ENCODE assay signal across 26 cellular contexts in genomic region chr17:36675786-36676185, GRCh38.
DNase-seq lines count a peak whose midpoint lies in the region; ATAC-seq, FAIRE-seq and TF ChIP-seq lines count a peak whose summit lies in the region.
"Had no signal": no experiment of that assay in that cellular context is flagged by ENCODE, and none has a peak within 500 bp of the region (broad histone marks: within the 10 kb centered on the region; RNA-seq: fewer than 3 reads in every experiment).

No MANE protein-coding gene starts in this region.

- H3K4me1 ChIP-seq in CD8-positive, alpha-beta memory T cell (ENCODE audit: insufficient read depth, low read length): peaks cover 31% of the 10 kb centered on the region
- H3K4me1 ChIP-seq in H1 (replicated peaks in 1 of 4; ENCODE audit: control insufficient read depth in 3 of 4, insufficient read depth in 4 of 4, low read length in 3 of 4) (peaks cover 0 to 5% (median 2%) of the 10 kb centered on the region in 4 experiments; a peak in 3 of 7 replicates), mammary epithelial cell (ENCODE audit: insufficient read depth, low read length) (no peaks in the 10 kb centered on the region)
- H3K4me1 ChIP-seq: A549, adrenal gland, left lung, testis had no signal

- TF ChIP-seq CTCF in H1 (IDR thresholded peaks at IDR 0.05; ENCODE audit: control extremely low read depth in 1 of 3, insufficient read depth in 1 of 3, low read depth in 1 of 3, low read length in 3 of 3): no peak
- no peak for TF ChIP-seq CTCF in mammary epithelial cell (conservative IDR thresholded peaks at IDR 0.05 in 1 of 2, IDR thresholded peaks at IDR 0.05 in 1 of 2; ENCODE audit: extremely low read depth in 1 of 2, insufficient read depth in 1 of 2, low read depth in 1 of 2, low read length in 2 of 2)
- TF ChIP-seq CTCF in WERI-Rb-1 (IDR thresholded peaks at IDR 0.05; ENCODE audit: low read depth, low read length): no peak

- H2AK5ac ChIP-seq in H1 (ENCODE audit: low read depth, low read length): no peak overlapping the region

- H2BK120ac ChIP-seq in H1 (replicated peaks; ENCODE audit: low read depth, low read length): no peak overlapping the region

- TF ChIP-seq RAD21 in H1 (IDR thresholded peaks at IDR 0.05 in 1 of 2, conservative IDR thresholded peaks at IDR 0.05 in 1 of 2; ENCODE audit: low read depth in 2 of 2, low read length in 2 of 2): no peak

- no TSS peak for BruUV-seq in mammary epithelial cell (replicated peaks; lab: Mats Ljungman, UMichigan)

- intact Hi-C loops in mammary epithelial cell (cut with micrococcal nuclease): no loop called here

- 81% methylated on average over 2 of the region's 2 CpGs; no CpG with 5 or more reads in 1 of the 2 experiments for WGBS in H1 (ENCODE audit: extremely low coverage in 1 of 2, insufficient coverage in 1 of 2, insufficient read length in 1 of 2, insufficient replicate concordance in 2 of 2, low coverage in 1 of 2, low lambda C conversion rate in 2 of 2, missing lambda C conversion rate in 1 of 2), 2 experiments
- WGBS in mammary epithelial cell (ENCODE audit: low coverage, missing lambda C conversion rate): 70% methylated on average over 2 of the region's 2 CpGs

- H3K27ac ChIP-seq in CD8-positive, alpha-beta memory T cell (ENCODE audit: low read depth, low read length): no peak overlapping the region
- H3K27ac ChIP-seq in H1 (ENCODE audit: low read depth, low read length): no peak overlapping the region
- H3K27ac ChIP-seq in mammary epithelial cell (ENCODE audit: insufficient read depth, low read depth, low read length): no peak overlapping the region
- H3K27ac ChIP-seq in WERI-Rb-1: no peak overlapping the region
- H3K27ac ChIP-seq: A549, adrenal gland, brain microvascular endothelial cell, left lung, testis, VCaP had no signal

- H3K9me3 Mint-ChIP-seq in activated CD4-positive, alpha-beta T cell treated with anti-CD3 and anti-CD28 coated beads, Interleukin-2, amount 10 ng/mL, durations not matched to agents 7 days and 5 days: no peaks in the 10 kb centered on the region
- no peaks in the 10 kb centered on the region for H3K9me3 Mint-ChIP-seq in CD8-positive, alpha-beta memory T cell
- H3K9me3 Mint-ChIP-seq: naive B cell had no signal

- CTCF ChIA-PET in activated CD4-positive, alpha-beta T cell treated with anti-CD3 and anti-CD28 coated beads, Interleukin-2, amount 10 ng/mL, durations not matched to agents 7 days and 5 days (lab: Charles Lee): interaction anchor here (0.5 to 1.0 kb wide), 3 partner anchors 73 to 506 kb away, joined by 3 to 4 read pairs (median 3); no protein-coding TSS in a partner anchor
- CTCF ChIA-PET in CD8-positive, alpha-beta memory T cell (lab: Charles Lee): interaction anchor here (0.7 to 1.3 kb wide), 3 partner anchors 21 to 75 kb away, joined by 3 read pairs; partner anchors contain the start of gene MRM1
- CTCF ChIA-PET in H1 (lab: Charles Lee; ENCODE audit: partially characterized antibody): interaction anchor here (0.6 to 2.4 kb wide), 6 partner anchors 11 to 61 kb away, joined by 3 to 9 read pairs (median 4); no protein-coding TSS in a partner anchor
- CTCF ChIA-PET in mammary epithelial cell (lab: Charles Lee; ENCODE audit: low non-redundant PET): no interaction called here

- TF ChIP-seq EP300 in H1 (IDR thresholded peaks at IDR 0.05; ENCODE audit: borderline replicate concordance in 1 of 2, low read depth in 2 of 2, low read length in 2 of 2): no peak

- no peak for FAIRE-seq in H1 (lab: Jason Lieb, UNC)
- FAIRE-seq: A549, GM12878, urothelium cell line had no signal

- no peak overlapping the region for H3K23ac ChIP-seq in H1 (ENCODE audit: insufficient read length)

- no peaks in the 10 kb centered on the region for H3K27me3 ChIP-seq in CD8-positive, alpha-beta memory T cell (ENCODE audit: insufficient read depth, low read length, poor library complexity, severe bottlenecking)
- H3K27me3 ChIP-seq in H1 (replicated peaks in 1 of 4; ENCODE audit: control insufficient read depth in 3 of 4, extremely low read depth in 1 of 4, insufficient read depth in 3 of 4, low read length in 3 of 4): no peaks in the 10 kb centered on the region
- no peaks in the 10 kb centered on the region for H3K27me3 ChIP-seq in mammary epithelial cell (ENCODE audit: insufficient read depth, low read length)
- no peaks in the 10 kb centered on the region for H3K27me3 ChIP-seq in WERI-Rb-1 (ENCODE audit: insufficient read depth, low read depth, severe bottlenecking)
- H3K27me3 ChIP-seq: adrenal gland, brain microvascular endothelial cell, testis had no signal

- H3K23me2 ChIP-seq in H1 (ENCODE audit: low read depth, low read length): no peaks in the 10 kb centered on the region

- H2AFZ ChIP-seq in H1 (ENCODE audit: low read length): no peak overlapping the region
- H2AFZ ChIP-seq in mammary epithelial cell (ENCODE audit: low read depth, low read length): no peak overlapping the region

- TF ChIP-seq POLR2A in H1 (IDR thresholded peaks at IDR 0.05; ENCODE audit: control extremely low read depth in 1 of 2, low read depth in 2 of 2, low read length in 2 of 2): no peak

- peak; percentile 42 for DNase-seq in activated CD4-positive, alpha-beta T cell treated with anti-CD3 and anti-CD28 coated beads, Interleukin-2, amount 10 ng/mL, durations not matched to agents 7 days and 5 days
- no peak for DNase-seq in activated CD4-positive, alpha-beta T cell treated with anti-CD3 and anti-CD28 coated beads for 4 hours
- no peak for DNase-seq in CD8-positive, alpha-beta memory T cell
- DNase-seq in T-helper 17 cell: no peak
- no peak for DNase-seq in H1 (ENCODE audit: low read depth in 1 of 2, low spot score in 2 of 2)
- DNase-seq in mammary epithelial cell: no peak
- no peak for DNase-seq in glomerular visceral epithelial cell (ENCODE audit: extremely low spot score)
- no peak for DNase-seq in WERI-Rb-1
- DNase-seq: adrenal gland, brain microvascular endothelial cell, Calu3, foreskin melanocyte, hippocampal formation, KBM-7, left lung, naive B cell, NCI-H187, NCI-H526, testis had no signal

- POLR2A ChIA-PET in activated CD4-positive, alpha-beta T cell treated with anti-CD3 and anti-CD28 coated beads, Interleukin-2, amount 10 ng/mL, durations not matched to agents 7 days and 5 days (lab: Charles Lee): no interaction called here
- POLR2A ChIA-PET in CD8-positive, alpha-beta memory T cell (lab: Charles Lee): no interaction called here
- POLR2A ChIA-PET in H1 (lab: Charles Lee; ENCODE audit: partially characterized antibody): interaction anchor here (0.8 to 1.0 kb wide), 3 partner anchors 16 to 684 kb away, joined by 3 read pairs; no protein-coding TSS in a partner anchor

- no peaks in the 10 kb centered on the region for H4K20me1 ChIP-seq in H1 (replicated peaks in 1 of 2; ENCODE audit: control insufficient read depth in 1 of 2, insufficient read depth in 2 of 2, low read length in 2 of 2)
- H4K20me1 ChIP-seq in mammary epithelial cell (ENCODE audit: insufficient read depth, low read length): no peaks in the 10 kb centered on the region

- peak overlapping the region; percentile 34 for H3K4me3 ChIP-seq in CD8-positive, alpha-beta memory T cell (ENCODE audit: low read length)
- H3K4me3 ChIP-seq in H1 (ENCODE audit: extremely low read depth in 1 of 4, insufficient read depth in 2 of 4, low read depth in 3 of 4, low read length in 4 of 4) (no peak overlapping the region), mammary epithelial cell (replicated peaks in 1 of 3; ENCODE audit: insufficient read depth in 1 of 3, low read depth in 2 of 3, low read length in 3 of 3) (no peak overlapping the region), WERI-Rb-1 (ENCODE audit: low read depth, low read length) (no peak overlapping the region)
- H3K4me3 ChIP-seq: A549, adrenal gland, GM12878, left lung, smooth muscle cell, testis had no signal

- H3K9me3 ChIP-seq in CD8-positive, alpha-beta memory T cell (ENCODE audit: low read length): no peaks in the 10 kb centered on the region
- H3K9me3 ChIP-seq in T-helper 17 cell (ENCODE audit: control insufficient read depth, low read length, poor library complexity, severe bottlenecking) (no peaks in the 10 kb centered on the region), H1 (ENCODE audit: insufficient read depth in 2 of 2, low read depth in 1 of 2, low read length in 1 of 2) (no peaks in the 10 kb centered on the region), mammary epithelial cell (replicated peaks; ENCODE audit: insufficient read depth, low read length) (no peaks in the 10 kb centered on the region), WERI-Rb-1 (ENCODE audit: severe bottlenecking) (no peaks in the 10 kb centered on the region)
- H3K9me3 ChIP-seq: A549, adrenal gland, left lung, testis had no signal

- no peaks in the 10 kb centered on the region; the same call in 1 of the 2 replicates for H3K79me1 ChIP-seq in H1 (ENCODE audit: low read depth, low read length)

- H3K36me3 ChIP-seq in CD8-positive, alpha-beta memory T cell (ENCODE audit: insufficient read depth, low read length): no peaks in the 10 kb centered on the region
- H3K36me3 ChIP-seq in H1 (ENCODE audit: control insufficient read depth in 2 of 4, insufficient read depth in 4 of 4, low read length in 3 of 4) (no peaks in the 10 kb centered on the region), mammary epithelial cell (ENCODE audit: insufficient read depth, low read length) (no peaks in the 10 kb centered on the region), WERI-Rb-1 (no peaks in the 10 kb centered on the region)
- H3K36me3 ChIP-seq: adrenal gland, brain microvascular endothelial cell, left lung had no signal

- H3K4me3 Mint-ChIP-seq in activated CD4-positive, alpha-beta T cell treated with anti-CD3 and anti-CD28 coated beads, Interleukin-2, amount 10 ng/mL, durations not matched to agents 7 days and 5 days: peak overlapping the region; percentile 47
- peak overlapping the region in 6 of 7 donors; percentile 70 to 85 (median 74) for H3K4me3 Mint-ChIP-seq in CD8-positive, alpha-beta memory T cell
- H3K4me3 Mint-ChIP-seq in T-helper 17 cell: peak overlapping the region; percentile 66
- H3K4me3 Mint-ChIP-seq: B cell had no signal

- no peak overlapping the region for H2BK12ac ChIP-seq in H1 (ENCODE audit: low read depth, low read length)

- 0 out of 2 replicates have a peak overlapping the region, but pooled peaks have one; percentile 46 for H2BK15ac ChIP-seq in H1 (ENCODE audit: low read length)

- peaks cover 56% of the 10 kb centered on the region for H3K4me1 Mint-ChIP-seq in activated CD4-positive, alpha-beta T cell treated with anti-CD3 and anti-CD28 coated beads, Interleukin-2, amount 10 ng/mL, durations not matched to agents 7 days and 5 days
- H3K4me1 Mint-ChIP-seq in CD8-positive, alpha-beta memory T cell: peaks cover 39 to 53% (median 49%) of the 10 kb centered on the region in 3 donors
- peaks cover 43% of the 10 kb centered on the region for H3K4me1 Mint-ChIP-seq in T-helper 17 cell

- no peak overlapping the region for H4K5ac ChIP-seq in H1 (ENCODE audit: insufficient read length, low read depth, low read length)

- dilution Hi-C loops in mammary epithelial cell (cut with HindIII; ENCODE audit: low sequenced_read_pairs): no loop called here

- no peak overlapping the region for H3K14ac ChIP-seq in H1 (ENCODE audit: insufficient read length)

- H3K79me2 ChIP-seq in H1 (ENCODE audit: control insufficient read depth in 1 of 2, insufficient read depth in 2 of 2, low read length in 2 of 2): no peaks in the 10 kb centered on the region
- H3K79me2 ChIP-seq in mammary epithelial cell (ENCODE audit: insufficient read depth, low read length): no peaks in the 10 kb centered on the region

- H3K36me3 Mint-ChIP-seq in activated CD4-positive, alpha-beta T cell treated with anti-CD3 and anti-CD28 coated beads, Interleukin-2, amount 10 ng/mL, durations not matched to agents 7 days and 5 days (ENCODE audit: low read depth): peaks cover 3% of the 10 kb centered on the region
- H3K36me3 Mint-ChIP-seq in CD8-positive, alpha-beta memory T cell: no peaks in the 10 kb centered on the region
- no peaks in the 10 kb centered on the region for H3K36me3 Mint-ChIP-seq in T-helper 17 cell (ENCODE audit: low read depth)
- H3K36me3 Mint-ChIP-seq: naive B cell had no signal

- H2BK20ac ChIP-seq in H1 (ENCODE audit: low read length): no peak overlapping the region

- no peak for ATAC-seq in T-helper 17 cell
- ATAC-seq: A549, esophagus mucosa had no signal

- no peak overlapping the region for H4K8ac ChIP-seq in H1 (ENCODE audit: extremely low read depth, insufficient read depth, low read length)

- no peak overlapping the region for H4K91ac ChIP-seq in H1 (replicated peaks; ENCODE audit: insufficient read length, low read length)

- in situ Hi-C loops in mammary epithelial cell (cut with MboI; ENCODE audit: low sequenced_read_pairs in 2 of 2): no loop called here

- H3K27ac Mint-ChIP-seq in activated CD4-positive, alpha-beta T cell treated with anti-CD3 and anti-CD28 coated beads, Interleukin-2, amount 10 ng/mL, durations not matched to agents 7 days and 5 days: peak overlapping the region; percentile 94
- H3K27ac Mint-ChIP-seq in CD8-positive, alpha-beta memory T cell: peak overlapping the region in 6 of 8 donors; percentile 67 to 95 (median 82)
- H3K27ac Mint-ChIP-seq in T-helper 17 cell: peak overlapping the region; percentile 63
- H3K27ac Mint-ChIP-seq: B cell had no signal

- H3K4me2 ChIP-seq in H1 (ENCODE audit: insufficient read depth in 1 of 2, low read depth in 2 of 2, low read length in 2 of 2) (no peak overlapping the region), mammary epithelial cell (ENCODE audit: insufficient read depth, low read depth, low read length) (no peak overlapping the region)
- H3K4me2 ChIP-seq: A549, smooth muscle cell had no signal

- no peak overlapping the region for H3K4ac ChIP-seq in H1 (replicated peaks; ENCODE audit: insufficient read length, low read depth, low read length)

- no peak overlapping the region for H3K56ac ChIP-seq in H1 (replicated peaks; ENCODE audit: insufficient read length, low read depth, low read length)

- H2BK5ac ChIP-seq in H1 (ENCODE audit: low read depth, low read length): no peak overlapping the region; the same call in 1 of the 2 replicates

- H3K9ac ChIP-seq in H1 (replicated peaks in 1 of 4; ENCODE audit: extremely low read depth in 1 of 4, low read depth in 3 of 4, low read length in 3 of 4) (no peak overlapping the region), mammary epithelial cell (ENCODE audit: insufficient read depth, low read length) (no peak overlapping the region)

- no peak overlapping the region for H3K18ac ChIP-seq in H1 (ENCODE audit: extremely low read depth, low read length)

- peaks cover under 1% of the 10 kb centered on the region for H3K27me3 Mint-ChIP-seq in activated CD4-positive, alpha-beta T cell treated with anti-CD3 and anti-CD28 coated beads, Interleukin-2, amount 10 ng/mL, durations not matched to agents 7 days and 5 days
- no peaks in the 10 kb centered on the region for H3K27me3 Mint-ChIP-seq in CD8-positive, alpha-beta memory T cell
- H3K27me3 Mint-ChIP-seq in T-helper 17 cell: no peaks in the 10 kb centered on the region
